Comparison of ENCODE assay signal across 2 cellular contexts in genomic region chr10:104033401-104033930, GRCh38.
TF ChIP-seq lines count a peak whose summit lies in the region.

No MANE protein-coding gene starts in this region.

TF ChIP-seq in HEK293T, 16 proteins besides CTCF, POLR2A, EP300 and RAD21:
- no peak for TF ChIP-seq FOXK2 (IDR thresholded peaks at IDR 0.05)
TF ChIP-seq in HEK293T: peak in this region for 0.

TF ChIP-seq in H1, 55 proteins besides CTCF, POLR2A, EP300 and RAD21:
- TF ChIP-seq RXRA (IDR thresholded peaks at IDR 0.05; ENCODE audit: insufficient read depth, low read depth, low read length): no peak
- no peak for TF ChIP-seq MAX (IDR thresholded peaks at IDR 0.05)
- no peak for TF ChIP-seq SIN3A (conservative IDR thresholded peaks at IDR 0.05 in 1 of 2, IDR thresholded peaks at IDR 0.05 in 1 of 2; ENCODE audit: low read depth in 1 of 2, low read length in 2 of 2)
- no peak for TF ChIP-seq RBBP5 (IDR thresholded peaks at IDR 0.05; ENCODE audit: borderline replicate concordance, low read depth, low read length)
- TF ChIP-seq ATF2 (IDR thresholded peaks at IDR 0.05; ENCODE audit: low read length): no peak
- TF ChIP-seq HDAC6 (IDR thresholded peaks at IDR 0.05; ENCODE audit: low read depth, low read length): no peak
- TF ChIP-seq CHD2 (IDR thresholded peaks at IDR 0.05; ENCODE audit: low read length): no peak
- no peak for TF ChIP-seq EZH2 (IDR thresholded peaks at IDR 0.05; ENCODE audit: low read depth, low read length, severe bottlenecking)
